15 cellular contexts compared by ENCODE assay signal in the genomic region with DNA sequence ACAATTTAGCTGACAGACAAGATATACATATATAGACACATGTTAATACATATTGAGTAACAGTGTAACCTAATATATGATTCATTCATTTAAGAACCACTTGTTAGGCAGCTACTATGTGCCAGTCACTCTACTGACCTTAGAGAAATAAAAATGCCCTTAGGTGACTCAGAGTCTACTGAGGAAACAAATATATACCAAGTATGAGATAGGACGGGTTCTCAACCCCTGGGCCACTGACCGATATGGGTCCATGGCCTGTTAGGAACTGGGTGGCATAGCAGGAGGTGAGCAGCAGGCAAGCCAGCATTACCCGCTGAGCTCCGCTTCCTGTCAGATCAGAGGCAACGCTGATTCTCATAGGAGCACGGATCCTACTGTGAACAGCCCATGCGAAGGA. TPM values are rescaled to one million over a fixed set of nuclear protein-coding genes. Genes with fewer than 3 reads are reported as not detected.
DNase-seq lines count a peak whose midpoint lies in the region; ATAC-seq and TF ChIP-seq lines count a peak whose summit lies in the region.
"Had no signal": no experiment of that assay in that cellular context is flagged by ENCODE, and none has a peak within 500 bp of the region (broad histone marks: within the 10 kb centered on the region; RNA-seq: fewer than 3 reads in every experiment).

No MANE protein-coding gene starts in this region.

- no peaks in the 10 kb centered on the region for H3K36me3 Mint-ChIP-seq in progenitor cell of endocrine pancreas (ENCODE audit: insufficient read depth)
- H3K36me3 Mint-ChIP-seq: brain had no signal

- no peaks in the 10 kb centered on the region for H3K27me3 Mint-ChIP-seq in progenitor cell of endocrine pancreas
- H3K27me3 Mint-ChIP-seq: brain had no signal

- no peak overlapping the region for H3K4me3 ChIP-seq in SK-N-SH (ENCODE audit: low read depth in 2 of 2, low read length in 1 of 2)
- H3K4me3 ChIP-seq: SJSA1, thoracic aorta had no signal

- H3K27me3 ChIP-seq in SK-N-SH (ENCODE audit: insufficient read depth): no peaks in the 10 kb centered on the region
- H3K27me3 ChIP-seq: SJSA1 had no signal

- H3K79me2 ChIP-seq in SK-N-SH (ENCODE audit: insufficient read depth): peaks cover 84% of the 10 kb centered on the region

- H3K36me3 ChIP-seq in SK-N-SH (replicated peaks in 1 of 2; ENCODE audit: control insufficient read depth in 1 of 2, insufficient read depth in 2 of 2, low read length in 1 of 2): peaks cover 0 to 7% of the 10 kb centered on the region in 2 experiments
- H3K36me3 ChIP-seq: SJSA1, thoracic aorta had no signal

- peaks cover 17% of the 10 kb centered on the region for H3K4me1 Mint-ChIP-seq in progenitor cell of endocrine pancreas (ENCODE audit: low read depth)

- TF ChIP-seq CTCF in SK-N-SH (IDR thresholded peaks at IDR 0.05) (no peak), progenitor cell of endocrine pancreas (IDR thresholded peaks at IDR 0.05; ENCODE audit: unreplicated experiment) (no peak), GM13977 (IDR thresholded peaks at IDR 0.05; ENCODE audit: extremely low read depth, insufficient read depth, missing control alignments) (no peak)

- H4K20me1 ChIP-seq in SK-N-SH (ENCODE audit: insufficient read depth): peaks cover 38% of the 10 kb centered on the region

- H3K9ac ChIP-seq in SK-N-SH: no peak overlapping the region

- H3K27ac Mint-ChIP-seq in progenitor cell of endocrine pancreas: peak overlapping the region; percentile 86

- H3K9me3 Mint-ChIP-seq in progenitor cell of endocrine pancreas (ENCODE audit: low read depth): no peaks in the 10 kb centered on the region
- H3K9me3 Mint-ChIP-seq: brain had no signal

- CTCF ChIA-PET in SK-N-SH (lab: Yijun Ruan, JAX): interaction anchor here (1.1 to 2.0 kb wide), 3 partner anchors 10 to 11 kb away, joined by 3 to 6 read pairs (median 5); no protein-coding TSS in a partner anchor

- DNase-seq in HPDE6-E6E7 (ENCODE audit: extremely low spot score): peak; percentile 64
- DNase-seq in SK-N-SH: no peak
- DNase-seq in fibroblast of gingiva (ENCODE audit: low read depth): peak; percentile 15
- DNase-seq in progenitor cell of endocrine pancreas (ENCODE audit: low spot score, unreplicated experiment): no peak
- DNase-seq in GM13977 (ENCODE audit: low spot score): no peak
- DNase-seq in stimulated activated naive CD4-positive, alpha-beta T cell (lab: John Stamatoyannopoulos, UW): no peak
- no peak for DNase-seq in SHP77 (lab: John Stamatoyannopoulos, UW)
- DNase-seq: DMS79 treated with DMSO at 0.1 percent for 48 hours; hypothalamus; NCI-H2081 treated with DMSO at 0.1 percent for 48 hours; stimulated activated CD4-positive, alpha-beta T cell treated with anti-CD3 and anti-CD28 coated beads, Interleukin-2, amount 100 ng/mL, for 48 hours had no signal

- ATAC-seq in GM21619 (IDR thresholded peaks at IDR 0.05; ENCODE audit: unreplicated experiment): no peak

- in situ Hi-C loops in GM13977 (cut with MboI; ENCODE audit: low pct_unique_long_range_greater_than_20kb, low sequenced_read_pairs, unreplicated experiment): no loop called here

- TF ChIP-seq RAD21 in SK-N-SH (IDR thresholded peaks at IDR 0.05; ENCODE audit: low read length): no peak

- H3K9me3 ChIP-seq in SK-N-SH: no peaks in the 10 kb centered on the region
- H3K9me3 ChIP-seq: SJSA1, thoracic aorta had no signal

- no peak overlapping the region for H3K4me3 Mint-ChIP-seq in progenitor cell of endocrine pancreas (ENCODE audit: low read depth)
- H3K4me3 Mint-ChIP-seq: brain had no signal

- H3K4me2 ChIP-seq in SK-N-SH: no peak overlapping the region

- H3K9me2 ChIP-seq in SK-N-SH: no peaks in the 10 kb centered on the region

- WGBS in SK-N-SH (ENCODE audit: low lambda C conversion rate): 88% methylated on average over 7 of the region's 7 CpGs

- peaks cover 8% of the 10 kb centered on the region for H3F3A ChIP-seq in SK-N-SH (replicated peaks; ENCODE audit: insufficient read depth)

- POLR2A ChIA-PET in SK-N-SH (lab: Yijun Ruan, JAX): interaction anchor here (0.8 kb wide), 1 partner anchor 15 kb away, joined by 3 read pairs; no protein-coding TSS in a partner anchor

- no peak for TF ChIP-seq EP300 in SK-N-SH (IDR thresholded peaks at IDR 0.05; ENCODE audit: borderline replicate concordance in 1 of 2, low read depth in 1 of 2, low read length in 1 of 2)

- no peak overlapping the region for H3K27ac ChIP-seq in SK-N-SH (ENCODE audit: low read depth in 2 of 2, low read length in 1 of 2)
- H3K27ac ChIP-seq: SJSA1 had no signal

- no peak overlapping the region for H2AFZ ChIP-seq in SK-N-SH (ENCODE audit: low read depth)

- peaks cover 0 to 2% of the 10 kb centered on the region in 2 experiments; a peak in 1 of 4 replicates for H3K4me1 ChIP-seq in SK-N-SH (ENCODE audit: control insufficient read depth in 1 of 2, insufficient read depth in 2 of 2, low read depth in 1 of 2, low read length in 1 of 2)

TF ChIP-seq in SK-N-SH, 30 proteins besides CTCF, POLR2A, EP300 and RAD21:
- no peak for TF ChIP-seq YY1 (IDR thresholded peaks at IDR 0.05; ENCODE audit: low read depth)
- TF ChIP-seq, protein P1, sequence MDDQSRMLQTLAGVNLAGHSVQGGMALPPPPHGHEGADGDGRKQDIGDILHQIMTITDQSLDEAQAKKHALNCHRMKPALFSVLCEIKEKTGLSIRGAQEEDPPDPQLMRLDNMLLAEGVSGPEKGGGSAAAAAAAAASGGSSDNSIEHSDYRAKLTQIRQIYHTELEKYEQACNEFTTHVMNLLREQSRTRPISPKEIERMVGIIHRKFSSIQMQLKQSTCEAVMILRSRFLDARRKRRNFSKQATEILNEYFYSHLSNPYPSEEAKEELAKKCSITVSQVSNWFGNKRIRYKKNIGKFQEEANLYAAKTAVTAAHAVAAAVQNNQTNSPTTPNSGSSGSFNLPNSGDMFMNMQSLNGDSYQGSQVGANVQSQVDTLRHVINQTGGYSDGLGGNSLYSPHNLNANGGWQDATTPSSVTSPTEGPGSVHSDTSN (IDR thresholded peaks at IDR 0.05): peak; percentile 25; the same call in 1 of the 2 replicates

RNA-seq across cellular contexts. Expression of gene STRN, which starts 14.8 kb away (rescaled TPM):
- 4.8 and 5.8 TPM in 2 replicates for polyA plus RNA-seq in SK-N-SH (2012; rRNA removed)
- polyA plus RNA-seq in SK-N-SH (2012; cell fraction: cytosol; rRNA removed): 6.1 TPM in 2 replicates
- polyA plus RNA-seq in SK-N-SH (2012; cell fraction: nucleus; rRNA removed): 3.6 and 7.6 TPM in 2 replicates
- total RNA-seq in progenitor cell of endocrine pancreas: 17.6 and 19.9 TPM in 2 replicates

Comparison
In these comparisons a context has a peak if more than half of its experiments do, and no peak if none do; other contexts are left out.
1. DNase-seq: peak in HPDE6-E6E7 (single experiment) and fibroblast of gingiva (single experiment); none in SK-N-SH (single experiment), progenitor cell of endocrine pancreas (single experiment), GM13977 (single experiment), stimulated activated naive CD4-positive, alpha-beta T cell (0 of 6) and SHP77 (0 of 2).